30 cellular contexts compared by ENCODE assay signal in the genomic region with DNA sequence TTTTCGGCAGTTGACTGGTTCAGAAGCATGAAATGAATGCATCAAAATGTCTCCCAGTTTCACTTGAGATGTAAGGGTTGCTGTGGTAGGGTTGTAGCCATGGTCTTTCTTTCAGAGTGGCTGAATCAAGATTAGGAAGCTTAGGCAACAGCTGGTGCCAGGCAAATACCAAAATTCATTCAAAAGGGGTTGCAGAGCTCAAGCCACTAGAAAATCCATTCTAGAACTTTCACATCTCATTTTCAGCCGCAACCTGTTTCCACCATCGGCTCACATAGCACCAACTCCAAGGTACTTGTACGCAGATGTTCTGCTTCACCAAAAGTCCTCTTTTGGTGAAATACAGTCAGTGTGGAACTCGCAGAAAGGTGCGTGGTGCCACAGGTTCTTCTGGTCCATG. TPM values are rescaled to one million over a fixed set of nuclear protein-coding genes. Genes with fewer than 3 reads are reported as not detected.
"Had no signal": no experiment of that assay in that cellular context is flagged by ENCODE, and none has a peak within 500 bp of the region (broad histone marks: within the 10 kb centered on the region; RNA-seq: fewer than 3 reads in every experiment).

No MANE protein-coding gene starts in this region.

- H3K4me2 ChIP-seq: SK-N-SH had no signal

- H3K9me2 ChIP-seq: SK-N-SH had no signal

- H3K36me3 ChIP-seq: SJSA1 had no signal

- DNase-seq: Kasumi-1, KBM-7, MG63, MV-4-11, NCI-H1092, NCI-H1105, NCI-H1417 treated with DMSO at 0.1 percent for 48 hours, NCI-H1436 treated with DMSO at 0.1 percent for 48 hours, NCI-H1694 treated with DMSO at 0.1 percent for 48 hours, NCI-H187 treated with DMSO at 0.1 percent for 48 hours, NCI-H2029, NCI-H2081, NCI-H2171 treated with DMSO at 0.1 percent for 48 hours, NCI-H226, NCI-H446 treated with DMSO at 0.1 percent for 48 hours, NCI-H510A, NCI-H524, NCI-H526, NCI-H69, NCI-H748 treated with DMSO at 0.1 percent for 48 hours, NCI-H82, OCI-M1, PC-3, Peyer's patch, Right ventricle myocardium superior, RPMI8226, SHP77 treated with DMSO at 0.1 percent for 48 hours, SK-N-SH, SW 1271 had no signal

- ATAC-seq: PC-3 had no signal

- H3K4me3 ChIP-seq: MG63, Peyer's patch, SJSA1 had no signal

- H3K9me3 ChIP-seq: MG63, SJSA1, SK-N-SH had no signal

- H3K9ac ChIP-seq: SK-N-SH had no signal

- H3K4me1 ChIP-seq: Peyer's patch, SJSA1 had no signal

- H3K27me3 ChIP-seq: MG63, Peyer's patch, SJSA1 had no signal

- H3K27ac ChIP-seq: Peyer's patch, SJSA1 had no signal

RNA-seq across cellular contexts. Expression of gene STK33, which starts 40.5 kb away (rescaled TPM):
- total RNA-seq: PC-3 had no signal
